1 cellular context compared by ENCODE assay signal in genomic region chr6:7085911-7086310, GRCh38.
TF ChIP-seq lines count a peak whose summit lies in the region.

No MANE protein-coding gene starts in this region.

TF ChIP-seq in GM23338, 12 proteins besides CTCF, POLR2A, EP300 and RAD21 (continued from another document):
- TF ChIP-seq REST (IDR thresholded peaks at IDR 0.05; ENCODE audit: unreplicated experiment) (no peak), ZNF114 (CRISPR knock-in tag; IDR thresholded peaks at IDR 0.05) (no peak)
TF ChIP-seq in GM23338: peak in this region for 0.
